In genomic region chr1:103106426-103107321, GRCh38 we compare ENCODE assay signal across 8 cellular contexts.
A peak's percentile ranks its signal among the peaks of the same experiment; 100 is the strongest.
DNase-seq lines count a peak whose midpoint lies in the region; ATAC-seq and TF ChIP-seq lines count a peak whose summit lies in the region.

No MANE protein-coding gene starts in this region.

- H3K27ac ChIP-seq in skin epidermis: peak overlapping the region in 1 of 21 experiments; percentile 35

- DNase-seq in AG09309 (ENCODE audit: low read depth) (no peak), NCI-H2081 (lab: John Stamatoyannopoulos, UW) (peak; percentile 17 to 48), astrocyte of the spinal cord (ENCODE audit: low read depth, low spot score) (peak; percentile 76), iPS-NIHi11 (ENCODE audit: low spot score) (peak; percentile 34), activated gamma-delta T cell (lab: John Stamatoyannopoulos, UW) (no peak)

- in situ Hi-C loops in astrocyte of the spinal cord (cut with HindIII; ENCODE audit: low sequenced_read_pairs): no loop called here

- ATAC-seq in GM18505 (IDR thresholded peaks at IDR 0.05; ENCODE audit: unreplicated experiment): peak; percentile 82
- ATAC-seq in HG02884 (IDR thresholded peaks at IDR 0.05; ENCODE audit: unreplicated experiment): peak; percentile 88

- peak overlapping the region; percentile 88 for H3K4me3 ChIP-seq in AG09309 (ENCODE audit: control insufficient read depth, low read depth, low read length)
- peak overlapping the region; percentile 60 for H3K4me3 ChIP-seq in astrocyte of the spinal cord (ENCODE audit: low read depth, low read length)
- H3K4me3 ChIP-seq in skin epidermis: peak overlapping the region; percentile 1 to 34 (median 14)

- TF ChIP-seq CTCF in AG09309 (IDR thresholded peaks at IDR 0.05; ENCODE audit: control insufficient read depth, insufficient read depth, low read depth, low read length, missing control alignments): peak; percentile 50
- TF ChIP-seq CTCF in astrocyte of the spinal cord (IDR thresholded peaks at IDR 0.05; ENCODE audit: low read depth, low read length): peak; percentile 47

- TF ChIP-seq POLR2A in GM18505 (IDR thresholded peaks at IDR 0.05; ENCODE audit: borderline replicate concordance, extremely low read depth, insufficient read depth, insufficient read length): no peak

Comparison
In these comparisons a context has a peak if more than half of its experiments do, and no peak if none do; other contexts are left out.
1. DNase-seq: peak in NCI-H2081 (2 of 2), astrocyte of the spinal cord (single experiment) and iPS-NIHi11 (single experiment); none in AG09309 (single experiment) and activated gamma-delta T cell (single experiment).
2. H3K4me3 ChIP-seq: peak in every context shown above with its lines; median percentile 88 in AG09309; 60 in astrocyte of the spinal cord; 14 in skin epidermis.